ENCODE assay signal across 24 cellular contexts in genomic region chr9:68978054-68978453, GRCh38. TPM values are rescaled to one million over a fixed set of nuclear protein-coding genes. Genes with fewer than 3 reads are reported as not detected.
DNase-seq lines count a peak whose midpoint lies in the region; ATAC-seq and TF ChIP-seq lines count a peak whose summit lies in the region.
"Had no signal": no experiment of that assay in that cellular context is flagged by ENCODE, and none has a peak within 500 bp of the region (broad histone marks: within the 10 kb centered on the region; RNA-seq: fewer than 3 reads in every experiment).

No MANE protein-coding gene starts in this region.

- H3K27ac Mint-ChIP-seq in activated B cell treated with CpG ODN at 0.5 μM for 24 hours, result no peak overlapping the region
- H3K27ac Mint-ChIP-seq: CD4-positive, alpha-beta T cell; stimulated activated effector memory CD8-positive, alpha-beta T cell treated with anti-CD3 and anti-CD28 coated beads, Interleukin-12 subunit alpha, Interleukin-12 subunit beta, amount 100 ng/mL, for 72 hours had no signal

- no peak for TF ChIP-seq POLR2A in heart left ventricle (IDR thresholded peaks at IDR 0.05)

- peaks cover 74% of the 10 kb centered on the region for H3K4me1 Mint-ChIP-seq in activated B cell treated with CpG ODN at 0.5 μM for 24 hours

- H3K9me3 ChIP-seq in heart left ventricle, result no peaks in the 10 kb centered on the region
- no peaks in the 10 kb centered on the region for H3K9me3 ChIP-seq in heart right ventricle
- no peaks in the 10 kb centered on the region for H3K9me3 ChIP-seq in upper lobe of right lung
- H3K9me3 ChIP-seq: tibial nerve had no signal

- no peaks in the 10 kb centered on the region for H3K36me3 ChIP-seq in heart left ventricle
- no peaks in the 10 kb centered on the region for H3K36me3 ChIP-seq in heart right ventricle
- H3K36me3 ChIP-seq in upper lobe of right lung, result no peaks in the 10 kb centered on the region
- H3K36me3 ChIP-seq: tibial nerve had no signal

- TF ChIP-seq CTCF in heart left ventricle (IDR thresholded peaks at IDR 0.05) (no peak), heart right ventricle (IDR thresholded peaks at IDR 0.05) (no peak), activated B cell treated with CpG ODN at 0.5 μM for 24 hours (IDR thresholded peaks at IDR 0.05) (no peak), upper lobe of right lung (IDR thresholded peaks at IDR 0.05) (no peak)

- no peak overlapping the region for H3K4me3 Mint-ChIP-seq in activated B cell treated with CpG ODN at 0.5 μM for 24 hours
- H3K4me3 Mint-ChIP-seq: brain; CD4-positive, alpha-beta T cell; stimulated activated effector memory CD8-positive, alpha-beta T cell treated with anti-CD3 and anti-CD28 coated beads, Interleukin-12 subunit alpha, Interleukin-12 subunit beta, amount 100 ng/mL, for 72 hours had no signal

- ATAC-seq in heart left ventricle (no peak), heart right ventricle (no peak), activated B cell treated with CpG ODN at 0.5 μM for 24 hours (ENCODE audit: low read depth) (peak; percentile 66), upper lobe of right lung (peak; percentile 74), GM21390 (IDR thresholded peaks at IDR 0.05; ENCODE audit: unreplicated experiment) (no peak)
- ATAC-seq: activated naive CD4-positive, alpha-beta T cell treated with anti-CD3 and anti-CD28 coated beads, Interleukin-2, amount 50 U/mL, for 72 hours; stimulated activated effector memory CD8-positive, alpha-beta T cell treated with anti-CD3 and anti-CD28 coated beads, Interleukin-12 subunit alpha, Interleukin-12 subunit beta, amount 100 ng/mL, for 72 hours had no signal

- H3K4me3 ChIP-seq in heart left ventricle (no peak overlapping the region), heart right ventricle (no peak overlapping the region), upper lobe of right lung (no peak overlapping the region)
- H3K4me3 ChIP-seq: tibial nerve had no signal

- H3K27me3 ChIP-seq in heart left ventricle, result no peaks in the 10 kb centered on the region
- H3K27me3 ChIP-seq in heart right ventricle, result no peaks in the 10 kb centered on the region
- H3K27me3 ChIP-seq in upper lobe of right lung, result no peaks in the 10 kb centered on the region
- H3K27me3 ChIP-seq: tibial nerve had no signal

- H3K9me3 Mint-ChIP-seq in activated B cell treated with CpG ODN at 0.5 μM for 24 hours, result no peaks in the 10 kb centered on the region
- H3K9me3 Mint-ChIP-seq: CD4-positive, alpha-beta T cell; stimulated activated effector memory CD8-positive, alpha-beta T cell treated with anti-CD3 and anti-CD28 coated beads, Interleukin-12 subunit alpha, Interleukin-12 subunit beta, amount 100 ng/mL, for 72 hours had no signal

- intact Hi-C loops in heart left ventricle (cut with DNase I), result loop anchor here in 1 of 10 donors (10.0 kb wide), 1 partner anchor 63 kb away; no protein-coding TSS in a partner anchor
- intact Hi-C loops in heart right ventricle (cut with DNase I), result loop anchor here in 1 of 10 donors (10.0 kb wide), 1 partner anchor 153 kb away; no protein-coding TSS in a partner anchor
- intact Hi-C loops in activated B cell treated with CpG ODN at 0.5 μM for 24 hours (cut with micrococcal nuclease), result no loop called here
- intact Hi-C loops in upper lobe of right lung (cut with DNase I), result no loop called here

- no peak for DNase-seq in heart left ventricle
- no peak for DNase-seq in heart right ventricle
- DNase-seq in MV-4-11 (lab: John Stamatoyannopoulos, UW), result peak; percentile 93
- DNase-seq in activated B cell treated with CpG ODN at 0.5 μM for 24 hours, result no peak
- no peak for DNase-seq in upper lobe of right lung
- DNase-seq in RPMI8226, result no peak
- no peak for DNase-seq in stimulated activated CD8-positive, alpha-beta memory T cell treated with anti-CD3 and anti-CD28 coated beads, Interleukin-4, amount 100 ng/mL, for 48 hours
- DNase-seq: 8988T; activated CD4-positive, alpha-beta T cell treated with anti-CD3 and anti-CD28 coated beads for 48 hours; CD4-positive, alpha-beta T cell; dermis blood vessel endothelial cell; NCI-H2029; NCI-H524 treated with DMSO at 0.1 percent for 48 hours; nucleus accumbens had no signal

- POLR2A ChIA-PET in activated B cell treated with CpG ODN at 0.5 μM for 24 hours (lab: Charles Lee), result interaction anchor here (0.6 kb wide), 1 partner anchor 446 kb away, joined by 5 read pairs; no protein-coding TSS in a partner anchor

- WGBS in heart left ventricle, 4 donors, result 72 to 80% (median 73%) methylated on average over 4 of the region's 4 CpGs
- 74% methylated on average over 4 of the region's 4 CpGs for whole genome bisulfite sequencing in heart right ventricle, 2 donors

- H3K27ac ChIP-seq in heart left ventricle, result peak overlapping the region in 8 of 12 donors; percentile 72 to 89 (median 81)
- H3K27ac ChIP-seq in heart right ventricle, result peak overlapping the region in 5 of 10 donors; percentile 0 to 83 (median 74)
- no peak overlapping the region for H3K27ac ChIP-seq in upper lobe of right lung
- H3K27ac ChIP-seq: RWPE1, tibial nerve had no signal

- peaks cover 5% of the 10 kb centered on the region for H3K36me3 Mint-ChIP-seq in activated B cell treated with CpG ODN at 0.5 μM for 24 hours (ENCODE audit: low read depth)
- H3K36me3 Mint-ChIP-seq: stimulated activated effector memory CD8-positive, alpha-beta T cell treated with anti-CD3 and anti-CD28 coated beads, Interleukin-12 subunit alpha, Interleukin-12 subunit beta, amount 100 ng/mL, for 72 hours had no signal

- no peaks in the 10 kb centered on the region for H3K27me3 Mint-ChIP-seq in activated B cell treated with CpG ODN at 0.5 μM for 24 hours
- H3K27me3 Mint-ChIP-seq: CD4-positive, alpha-beta T cell had no signal

- H3K4me1 ChIP-seq in heart left ventricle (peaks cover 0 to 72% (median 30%) of the 10 kb centered on the region in 12 donors), heart right ventricle (peaks cover 6 to 73% (median 26%) of the 10 kb centered on the region in 9 donors), upper lobe of right lung (no peaks in the 10 kb centered on the region)

- CTCF ChIA-PET in activated B cell treated with CpG ODN at 0.5 μM for 24 hours (lab: Charles Lee), result interaction anchor here (1.0 kb wide), 1 partner anchor 58 kb away, joined by 3 read pairs; the partner anchor contains the start of gene FXN

RNA-seq across cellular contexts. Expression of gene PRKACG, which starts 35.9 kb away (rescaled TPM):
- total RNA-seq in heart left ventricle, result not detected
- not detected for polyA plus RNA-seq in heart left ventricle
- total RNA-seq in heart right ventricle, result not detected
- polyA plus RNA-seq in heart right ventricle, result not detected
- not detected in 2 replicates for total RNA-seq in activated B cell treated with CpG ODN at 0.5 μM for 24 hours
- not detected for total RNA-seq in upper lobe of right lung
- total RNA-seq: activated naive CD4-positive, alpha-beta T cell treated with anti-CD3 and anti-CD28 coated beads, Interleukin-2, amount 50 U/mL, for 72 hours; CD4-positive, alpha-beta T cell; dermis blood vessel endothelial cell; LHCN-M2; skeletal muscle tissue; T-helper 1 cell treated with Interleukin-12 subunit alpha and Interleukin-12 subunit beta and Interleukin-4 antibody, amounts not matched to agents 30 ng/mL and 1 ng/mL, for 36 hours; tibial nerve had no signal
- polyA plus RNA-seq: esophagus had no signal

RNA-seq across cellular contexts. Expression of gene FXN, which starts 57.5 kb away (rescaled TPM):
- total RNA-seq in heart left ventricle, result 10 to 100 TPM; 16.9 to 40.2 (median 30.0) TPM
- 10 to 100 TPM; 14.8 to 16.9 TPM for polyA plus RNA-seq in heart left ventricle
- total RNA-seq in heart right ventricle, result 10 to 100 TPM; 18.8 to 41.8 (median 36.8) TPM
- 10 to 100 TPM in 1 of 2 donors, 1 to 10 TPM in 1; 7.8 to 15.0 TPM for polyA plus RNA-seq in heart right ventricle
- 12.7 and 17.7 TPM in 2 replicates for total RNA-seq in activated B cell treated with CpG ODN at 0.5 μM for 24 hours
- 12.4 TPM for total RNA-seq in upper lobe of right lung

Comparison
In these comparisons a context has a peak if more than half of its experiments do, and no peak if none do; other contexts are left out.
1. ATAC-seq: peak in activated B cell treated with CpG ODN at 0.5 μM for 24 hours (single experiment) and upper lobe of right lung (single experiment); none in heart left ventricle (0 of 4), heart right ventricle (0 of 8) and GM21390 (single experiment).